8 cellular contexts compared by ENCODE assay signal in genomic region chr6:7910298-7910653, GRCh38. TPM values are rescaled to one million over a fixed set of nuclear protein-coding genes. Genes with fewer than 3 reads are reported as not detected.
A peak's percentile ranks its signal among the peaks of the same experiment; 100 is the strongest.
DNase-seq lines count a peak whose midpoint lies in the region; ATAC-seq and TF ChIP-seq lines count a peak whose summit lies in the region.

No MANE protein-coding gene starts in this region.

- H4K20me1 ChIP-seq in osteoblast (ENCODE audit: insufficient read depth, low read length) = peaks cover 39% of the 10 kb centered on the region

- no peak for DNase-seq in endodermal cell
- DNase-seq in osteoblast (ENCODE audit: insufficient read length, low spot score, missing footprints) = peak; percentile 93
- DNase-seq in LoVo (ENCODE audit: low spot score) = no peak
- no peak for DNase-seq in stimulated activated CD4-positive, alpha-beta T cell treated with anti-CD3 and anti-CD28 coated beads, Interleukin-4, amount 100 ng/mL, for 24 hours

- no peak overlapping the region for H3K4me3 ChIP-seq in endodermal cell (ENCODE audit: low read length)
- H3K4me3 ChIP-seq in osteoblast (ENCODE audit: insufficient read depth, low read length) = peak overlapping the region; percentile 89

- no peak overlapping the region for H2AFZ ChIP-seq in osteoblast (ENCODE audit: low read length)

- no peaks in the 10 kb centered on the region for H3K36me3 Mint-ChIP-seq in endodermal cell (ENCODE audit: low read depth)

- H3K4me2 ChIP-seq in osteoblast (ENCODE audit: insufficient read depth, low read length) = no peak overlapping the region

- H3K27ac Mint-ChIP-seq in endodermal cell = no peak overlapping the region

- 0% methylated on average over 13 to 57 of the region's 57 CpGs for WGBS in endodermal cell (ENCODE audit: insufficient coverage in 1 of 2, insufficient read length in 1 of 2), 2 experiments

- no peak overlapping the region for H3K9ac ChIP-seq in endodermal cell (ENCODE audit: extremely low read depth, low read length, poor library complexity, severe bottlenecking)

- no peaks in the 10 kb centered on the region for H3K36me3 ChIP-seq in endodermal cell (ENCODE audit: control insufficient read depth, insufficient read depth, low read length)
- H3K36me3 ChIP-seq in osteoblast (ENCODE audit: insufficient read depth, low read length) = peaks cover 2% of the 10 kb centered on the region

- H3K4me1 ChIP-seq in endodermal cell (ENCODE audit: control insufficient read depth, insufficient read depth, low read length) (no peaks in the 10 kb centered on the region), osteoblast (ENCODE audit: insufficient read depth, low read length) (peaks cover 17% of the 10 kb centered on the region)

- H3K4me3 Mint-ChIP-seq in endodermal cell = peak overlapping the region; percentile 64

- H3K9me3 ChIP-seq in endodermal cell (ENCODE audit: control insufficient read depth, low read length) = no peaks in the 10 kb centered on the region
- H3K9me3 ChIP-seq in osteoblast (ENCODE audit: low read depth, low read length) = no peaks in the 10 kb centered on the region

- H3K27me3 ChIP-seq in endodermal cell (ENCODE audit: control insufficient read depth, insufficient read depth, low read length, poor library complexity, severe bottlenecking) (peaks cover 92% of the 10 kb centered on the region), osteoblast (ENCODE audit: insufficient read depth, low read length) (no peaks in the 10 kb centered on the region)

- peak overlapping the region; percentile 74 for H3K27ac ChIP-seq in 22Rv1
- H3K27ac ChIP-seq in endodermal cell (ENCODE audit: low read depth, low read length) = no peak overlapping the region
- no peak overlapping the region for H3K27ac ChIP-seq in osteoblast (ENCODE audit: low read depth, low read length)

- H3K9me3 Mint-ChIP-seq in endodermal cell = no peaks in the 10 kb centered on the region

- peaks cover 43% of the 10 kb centered on the region for H3K27me3 Mint-ChIP-seq in endodermal cell (ENCODE audit: insufficient read depth)

- peaks cover 46% of the 10 kb centered on the region for H3K79me2 ChIP-seq in osteoblast (ENCODE audit: insufficient read depth, low read length)

- TF ChIP-seq CTCF in 22Rv1 (IDR thresholded peaks at IDR 0.05) (no peak), endodermal cell (conservative IDR thresholded peaks at IDR 0.05) (no peak), osteoblast (IDR thresholded peaks at IDR 0.05; ENCODE audit: extremely low read depth, low read depth, low read length) (no peak)

- peaks cover 4% of the 10 kb centered on the region for H3K4me1 Mint-ChIP-seq in endodermal cell

- ATAC-seq in GM19324 (IDR thresholded peaks at IDR 0.05; ENCODE audit: low FRiP score, unreplicated experiment) (peak; percentile 22), HG03521 (IDR thresholded peaks at IDR 0.05; ENCODE audit: unreplicated experiment) (peak; percentile 15), HG02588 (IDR thresholded peaks at IDR 0.05; ENCODE audit: unreplicated experiment) (no peak)

RNA-seq across cellular contexts. Expression of gene TXNDC5, which starts 0.3 kb away (rescaled TPM):
- total RNA-seq in endodermal cell = 10 to 100 TPM; 18.0 to 42.5 TPM
- 91.8 TPM for polyA plus RNA-seq in endodermal cell (2013, experiment 1 of 2)
- 86.9 TPM for polyA plus RNA-seq in endodermal cell (2013, experiment 2 of 2)
- total RNA-seq in osteoblast = 189 and 344 TPM in 2 replicates
